ENCODE assay signal across 8 cellular contexts in genomic region chr4:70839537-70840093, GRCh38. TPM values are rescaled to one million over a fixed set of nuclear protein-coding genes. Genes with fewer than 3 reads are reported as not detected.
DNase-seq lines count a peak whose midpoint lies in the region; ATAC-seq and TF ChIP-seq lines count a peak whose summit lies in the region.

TSS of gene GRSF1 (minus strand) at chr4:70839890. CDS start at chr4:70839827, 63 bp downstream.

- CTCF ChIA-PET in Caco-2 (lab: Charles Lee), result interaction anchor here (0.6 to 1.3 kb wide), 2 partner anchors 134 to 154 kb away, joined by 4 to 7 read pairs; partner anchors contain the start of gene DCK

- peak; percentile 93 to 95 for DNase-seq in Caco-2
- peak; percentile 72 for DNase-seq in HS-27A (ENCODE audit: low read depth)
- peak; percentile 70 for DNase-seq in NOMO-1 treated with DMSO at 0.1 percent for 48 hours (lab: John Stamatoyannopoulos, UW; ENCODE audit: unreplicated experiment)
- peak; percentile 74 to 86 (median 78) for DNase-seq in activated CD8-positive, alpha-beta memory T cell treated with anti-CD3 and anti-CD28 coated beads for 48 hours (ENCODE audit: low read depth in 2 of 3, low spot score in 2 of 3)
- peak; percentile 97 for DNase-seq in mesenteric fat pad (ENCODE audit: low spot score)
- DNase-seq in stimulated activated CD8-positive, alpha-beta memory T cell treated with anti-CD3 and anti-CD28 coated beads, Interleukin-15, amount 100 ng/mL, for 1 hour (ENCODE audit: low read depth), result peak; percentile 89

- peak within 1 kb of the TSS; percentile 98 for H3K4me3 Mint-ChIP-seq in Caco-2 (ENCODE audit: unreplicated experiment)

- intact Hi-C loops in Caco-2 (cut with micrococcal nuclease; ENCODE audit: unreplicated experiment), result loop anchor here (1.0 to 5.0 kb wide), 3 partner anchors 63 to 173 kb away; partner anchors contain the start of genes DCK and MOB1B

- H3K9me3 Mint-ChIP-seq in Caco-2 (ENCODE audit: unreplicated experiment), result no peaks in the 10 kb centered on the region

- POLR2A ChIA-PET in Caco-2 (lab: Charles Lee), result interaction anchor here (0.6 to 1.8 kb wide), 6 partner anchors 63 to 962 kb away, joined by 3 to 5 read pairs (median 4); partner anchors contain the start of gene MOB1B

- ATAC-seq in GM19467 (IDR thresholded peaks at IDR 0.05; ENCODE audit: unreplicated experiment), result peak; percentile 62

- H3K4me1 ChIP-seq in Caco-2, result no peaks in the 10 kb centered on the region
- H3K4me1 ChIP-seq in endocrine pancreas (ENCODE audit: control insufficient read depth, insufficient read depth, low read length), result peaks cover 9% of the 10 kb centered on the region

- no TSS peak for BruUV-seq in Caco-2 (replicated peaks; lab: Mats Ljungman, UMichigan)

- H3K9ac ChIP-seq in endocrine pancreas (ENCODE audit: control insufficient read depth, insufficient read depth, low read length), result peak within 1 kb of the TSS; percentile 97

- H3K4me1 Mint-ChIP-seq in Caco-2 (ENCODE audit: low read depth, unreplicated experiment), result peaks cover 9% of the 10 kb centered on the region

- H3K27me3 Mint-ChIP-seq in Caco-2 (ENCODE audit: insufficient read depth, unreplicated experiment), result no peaks in the 10 kb centered on the region

- H3K4me3 ChIP-seq in Caco-2 (ENCODE audit: low read depth, low read length) (peak within 1 kb of the TSS; percentile 88), endocrine pancreas (ENCODE audit: control insufficient read depth, insufficient read depth, low read length) (peak within 1 kb of the TSS; percentile 90)

- H3K36me3 ChIP-seq in Caco-2 (ENCODE audit: control insufficient read depth, insufficient read depth, low read length) (no peaks in the 10 kb centered on the region), endocrine pancreas (ENCODE audit: control insufficient read depth, insufficient read depth, low read length) (no peaks in the 10 kb centered on the region)

- H3K27me3 ChIP-seq in Caco-2 (replicated peaks; ENCODE audit: control insufficient read depth, insufficient read depth, low read length) (no peaks in the 10 kb centered on the region), endocrine pancreas (ENCODE audit: control insufficient read depth, insufficient read depth, low read length) (no peaks in the 10 kb centered on the region)

- H3K9me3 ChIP-seq in Caco-2, result no peaks in the 10 kb centered on the region
- no peaks in the 10 kb centered on the region for H3K9me3 ChIP-seq in endocrine pancreas (ENCODE audit: control insufficient read depth, low read length)

- no peak for TF ChIP-seq CTCF in Caco-2 (IDR thresholded peaks at IDR 0.05; ENCODE audit: insufficient read depth in 1 of 2, low read depth in 1 of 2, low read length in 1 of 2, severe bottlenecking in 1 of 2, unreplicated experiment in 1 of 2)

- H3K27ac Mint-ChIP-seq in Caco-2 (ENCODE audit: unreplicated experiment), result peak within 1 kb of the TSS; percentile 90

- peaks cover 28% of the 10 kb centered on the region for H3K36me3 Mint-ChIP-seq in Caco-2 (ENCODE audit: insufficient read depth, unreplicated experiment)

RNA-seq across cellular contexts. Expression of gene GRSF1, which starts in this region (rescaled TPM):
- total RNA-seq in Caco-2 (2022) (72.3 and 76.1 TPM in 2 replicates), mesenteric fat pad (55.6 TPM)

Comparison
In these comparisons a context has a peak if more than half of its experiments do, and no peak if none do; other contexts are left out.
1. Peak in every context shown above with its lines: DNase-seq, ATAC-seq and H3K4me3 ChIP-seq.